14 cellular contexts compared by ENCODE assay signal in the genomic region with DNA sequence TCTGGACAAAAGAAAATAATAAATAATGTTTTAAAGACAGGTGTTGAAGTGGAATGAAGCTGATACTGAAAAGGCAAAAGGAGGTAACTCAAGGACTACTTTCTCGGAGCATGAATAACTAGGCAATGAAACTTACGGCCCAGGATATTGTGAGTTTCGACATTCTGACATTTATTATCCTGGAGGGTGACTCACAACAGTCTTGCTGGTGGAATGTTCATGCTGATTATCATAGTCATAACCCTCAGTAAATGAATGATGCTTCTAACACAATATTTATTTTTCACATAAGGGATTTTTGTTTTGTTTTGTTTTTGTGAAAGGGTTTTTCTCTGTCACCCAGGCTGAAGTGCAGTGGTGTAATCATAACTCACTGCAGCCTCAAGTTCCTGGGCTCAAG.
DNase-seq lines count a peak whose midpoint lies in the region; ATAC-seq, FAIRE-seq and TF ChIP-seq lines count a peak whose summit lies in the region.
"Had no signal": no experiment of that assay in that cellular context is flagged by ENCODE, and none has a peak within 500 bp of the region (broad histone marks: within the 10 kb centered on the region; RNA-seq: fewer than 3 reads in every experiment).

No MANE protein-coding gene starts in this region.

- H3K9me3 ChIP-seq in mucosa of descending colon, result no peaks in the 10 kb centered on the region
- H3K9me3 ChIP-seq: body of pancreas had no signal

- H3K27me3 Mint-ChIP-seq in chondrocyte (ENCODE audit: low read depth), result peaks cover 22% of the 10 kb centered on the region

- H3K4me1 Mint-ChIP-seq in chondrocyte (ENCODE audit: low read depth), result no peaks in the 10 kb centered on the region
- H3K4me1 Mint-ChIP-seq: CD8-positive, alpha-beta memory T cell; neural progenitor cell had no signal

- no peak for FAIRE-seq in bronchial epithelial cell (lab: Jason Lieb, UNC)

- intact Hi-C loops in mucosa of descending colon (cut with DNase I, micrococcal nuclease), result no loop called here

- H3K4me3 Mint-ChIP-seq in chondrocyte (ENCODE audit: unreplicated experiment), result no peak overlapping the region
- H3K4me3 Mint-ChIP-seq: CD8-positive, alpha-beta memory T cell; neural progenitor cell had no signal

- H3K27me3 ChIP-seq in bronchial epithelial cell (ENCODE audit: control insufficient read depth, insufficient read depth, low read length), result no peaks in the 10 kb centered on the region
- H3K27me3 ChIP-seq: body of pancreas, neural progenitor cell had no signal

- DNase-seq in AG20443 (ENCODE audit: low spot score) (peak; percentile 79), M059J (ENCODE audit: low read depth) (peak; percentile 87), bronchial epithelial cell (ENCODE audit: low read depth) (peak; percentile 97), mucosa of descending colon (no peak), chondrocyte (ENCODE audit: low spot score) (no peak), activated gamma-delta T cell (lab: John Stamatoyannopoulos, UW) (no peak)
- DNase-seq: activated CD8-positive, alpha-beta memory T cell treated with anti-CD3 and anti-CD28 coated beads, Interleukin-2, amount 50 U/mL, for 48 hours; body of pancreas; CD8-positive, alpha-beta memory T cell; NCI-H2227 treated with DMSO at 0.1 percent for 48 hours had no signal

- no peaks in the 10 kb centered on the region for H3K36me3 Mint-ChIP-seq in chondrocyte (ENCODE audit: low read depth)
- H3K36me3 Mint-ChIP-seq: CD8-positive, alpha-beta memory T cell; neural progenitor cell had no signal

- H3K9me3 Mint-ChIP-seq in chondrocyte (ENCODE audit: low read depth), result no peaks in the 10 kb centered on the region
- H3K9me3 Mint-ChIP-seq: neural progenitor cell had no signal

- no peak overlapping the region for H3K27ac Mint-ChIP-seq in chondrocyte (ENCODE audit: unreplicated experiment)
- H3K27ac Mint-ChIP-seq: CD8-positive, alpha-beta memory T cell; neural progenitor cell had no signal

- no peaks in the 10 kb centered on the region for H3K4me1 ChIP-seq in mucosa of descending colon (ENCODE audit: low read depth)
- H3K4me1 ChIP-seq: body of pancreas, neural progenitor cell had no signal

- peak; percentile 65 for ATAC-seq in mucosa of descending colon
- no peak for ATAC-seq in HG03039 (IDR thresholded peaks at IDR 0.05; ENCODE audit: unreplicated experiment)
- ATAC-seq in HG03457 (IDR thresholded peaks at IDR 0.05; ENCODE audit: unreplicated experiment), result no peak
- ATAC-seq: body of pancreas, HCT116 had no signal

- H3K36me3 ChIP-seq in bronchial epithelial cell (ENCODE audit: control insufficient read depth, insufficient read depth, low read length), result no peaks in the 10 kb centered on the region
- no peaks in the 10 kb centered on the region for H3K36me3 ChIP-seq in mucosa of descending colon (ENCODE audit: low read depth)
- H3K36me3 ChIP-seq: neural progenitor cell had no signal

- TF ChIP-seq CTCF in bronchial epithelial cell (IDR thresholded peaks at IDR 0.05; ENCODE audit: insufficient read depth, low read length, severe bottlenecking) (no peak), mucosa of descending colon (IDR thresholded peaks at IDR 0.05) (no peak), chondrocyte (IDR thresholded peaks at IDR 0.05) (no peak)

- no peak overlapping the region for H3K4me3 ChIP-seq in bronchial epithelial cell (ENCODE audit: low read depth, low read length)
- H3K4me3 ChIP-seq in mucosa of descending colon, result no peak overlapping the region
- H3K4me3 ChIP-seq: body of pancreas, neural progenitor cell had no signal

Comparison
In these comparisons a context has a peak if more than half of its experiments do, and no peak if none do; other contexts are left out.
1. DNase-seq: peak in AG20443 (single experiment), M059J (single experiment) and bronchial epithelial cell (single experiment); none in mucosa of descending colon (0 of 3), chondrocyte (single experiment) and activated gamma-delta T cell (single experiment).